9 cellular contexts compared by ENCODE assay signal in genomic region chr20:62370115-62370806, GRCh38. TPM values are rescaled to one million over a fixed set of nuclear protein-coding genes. Genes with fewer than 3 reads are reported as not detected.
DNase-seq lines count a peak whose midpoint lies in the region; TF ChIP-seq lines count a peak whose summit lies in the region.
"Had no signal": no experiment of that assay in that cellular context is flagged by ENCODE, and none has a peak within 500 bp of the region (broad histone marks: within the 10 kb centered on the region; RNA-seq: fewer than 3 reads in every experiment).

No MANE protein-coding gene starts in this region.

- no peak for TF ChIP-seq CTCF in foreskin fibroblast (IDR thresholded peaks at IDR 0.05; ENCODE audit: low read depth, low read length)

- in situ Hi-C loops in GM23248 (cut with MboI) = no loop called here

- H3K79me2 ChIP-seq in GM23248 (ENCODE audit: insufficient read depth) = no peaks in the 10 kb centered on the region

- no peak overlapping the region for H3K4me2 ChIP-seq in GM23248 (ENCODE audit: unreplicated experiment)

- H3K27ac ChIP-seq in GM23248 = no peak overlapping the region
- H3K27ac ChIP-seq: parathyroid adenoma had no signal

- H3K9me3 ChIP-seq in GM23248 (ENCODE audit: low read depth) = no peaks in the 10 kb centered on the region

- H3F3A ChIP-seq in GM23248 (ENCODE audit: insufficient read depth) = no peaks in the 10 kb centered on the region

- H3K27me3 ChIP-seq in GM23248 (replicated peaks; ENCODE audit: insufficient read depth) = peaks cover 9% of the 10 kb centered on the region; the same call in 1 of the 2 replicates

- DNase-seq in GM23248 (peak; percentile 65), RKO (ENCODE audit: low spot score) (peak; percentile 43), foreskin fibroblast (peak; percentile 79 to 93), D341Med (ENCODE audit: low spot score) (no peak), NOMO-1 (lab: John Stamatoyannopoulos, UW; ENCODE audit: unreplicated experiment in 2 of 2) (no peak), COR-L47 (lab: John Stamatoyannopoulos, UW) (no peak), cerebellar nuclear complex (lab: John Stamatoyannopoulos, UW) (no peak)
- DNase-seq in stimulated activated CD8-positive, alpha-beta memory T cell treated with anti-CD3 and anti-CD28 coated beads, Interleukin-15, amount 100 ng/mL, for 4 hours (ENCODE audit: low read depth in 2 of 2) = peak; percentile 16

- H3K9ac ChIP-seq in GM23248 = no peak overlapping the region
- H3K9ac ChIP-seq: parathyroid adenoma had no signal

- no peaks in the 10 kb centered on the region for H3K9me2 ChIP-seq in GM23248 (ENCODE audit: insufficient read depth)

- H2AFZ ChIP-seq in GM23248 = no peak overlapping the region
- H2AFZ ChIP-seq: parathyroid adenoma had no signal

- H4K20me1 ChIP-seq in GM23248 (ENCODE audit: insufficient read depth) = no peaks in the 10 kb centered on the region

- no peaks in the 10 kb centered on the region for H3K36me3 ChIP-seq in GM23248 (ENCODE audit: low read depth)

- WGBS in GM23248 (ENCODE audit: low coverage in 1 of 2, low lambda C conversion rate in 2 of 2, missing lambda C conversion rate in 2 of 2), 2 experiments = 18 to 29% methylated on average over 18 to 19 of the region's 19 CpGs

- no peak overlapping the region for H3K4me3 ChIP-seq in GM23248
- H3K4me3 ChIP-seq in foreskin fibroblast (ENCODE audit: low read depth in 1 of 2, low read length in 2 of 2) = no peak overlapping the region

- peaks cover 21% of the 10 kb centered on the region for H3K4me1 ChIP-seq in GM23248 (ENCODE audit: insufficient read depth)

RNA-seq across cellular contexts. Expression of gene LAMA5, which starts 3.1 kb away (rescaled TPM):
- total RNA-seq in GM23248 (2014; rRNA removed; shearing (Covaris generic)) = 4.5 and 13.9 TPM in 2 replicates
- 4.3 and 6.0 TPM in 2 replicates for polyA plus RNA-seq in GM23248 (2016; fragmentation: Nextera tagmentation; extraction: Ambion mirVana)

RNA-seq across cellular contexts. Expression of gene RPS21, which starts 16.6 kb away (rescaled TPM):
- total RNA-seq in GM23248 (2014; rRNA removed; shearing (Covaris generic)) = 1,039 and 1,622 TPM in 2 replicates
- 566 and 639 TPM in 2 replicates for polyA plus RNA-seq in GM23248 (2016; fragmentation: Nextera tagmentation; extraction: Ambion mirVana)

RNA-seq across cellular contexts. Expression of gene CABLES2, which starts 36.8 kb away (rescaled TPM):
- total RNA-seq in GM23248 (2014; rRNA removed; shearing (Covaris generic)) = 3.0 and 7.3 TPM in 2 replicates
- 0.66 and 0.82 TPM in 2 replicates for polyA plus RNA-seq in GM23248 (2016; fragmentation: Nextera tagmentation; extraction: Ambion mirVana)

RNA-seq across cellular contexts. Expression of gene RBBP8NL, which starts 57.1 kb away (rescaled TPM):
- not detected in 2 replicates for total RNA-seq in GM23248 (2014; rRNA removed; shearing (Covaris generic))
- polyA plus RNA-seq in GM23248 (2016; fragmentation: Nextera tagmentation; extraction: Ambion mirVana) = not detected in 2 replicates

Comparison
In these comparisons a context has a peak if more than half of its experiments do, and no peak if none do; other contexts are left out.
1. DNase-seq: peak in GM23248 (single experiment), RKO (single experiment), foreskin fibroblast (2 of 2) and stimulated activated CD8-positive, alpha-beta memory T cell treated with anti-CD3 and anti-CD28 coated beads, Interleukin-15, amount 100 ng/mL, for 4 hours (2 of 2); none in D341Med (single experiment), NOMO-1 (0 of 2), COR-L47 (single experiment) and cerebellar nuclear complex (0 of 2).